ENCODE assay signal across 9 cellular contexts in the genomic region with DNA sequence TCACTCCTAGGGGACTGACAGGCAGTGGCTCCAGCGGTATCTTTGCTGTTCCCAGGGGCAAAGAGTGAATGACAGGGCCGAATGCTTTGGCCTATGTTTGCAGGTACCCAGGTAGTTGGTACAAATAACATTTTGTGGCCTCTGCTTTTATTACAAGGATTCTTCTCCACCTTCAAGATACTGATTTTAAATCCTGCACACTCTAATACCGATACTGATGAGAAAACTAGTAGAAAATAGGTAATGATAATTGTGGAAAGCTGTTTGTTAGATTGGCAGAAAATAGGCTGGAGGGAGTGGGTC. TPM values are rescaled to one million over a fixed set of nuclear protein-coding genes. Genes with fewer than 3 reads are reported as not detected.
DNase-seq lines count a peak whose midpoint lies in the region; ATAC-seq, FAIRE-seq and TF ChIP-seq lines count a peak whose summit lies in the region.
"Had no signal": no experiment of that assay in that cellular context is flagged by ENCODE, and none has a peak within 500 bp of the region (broad histone marks: within the 10 kb centered on the region; RNA-seq: fewer than 3 reads in every experiment).

No MANE protein-coding gene starts in this region.

- no peaks in the 10 kb centered on the region for H3F3A ChIP-seq in Loucy (ENCODE audit: low read depth)

- CTCF ChIA-PET in endothelial cell of umbilical vein (lab: Charles Lee), result interaction anchor here (0.8 to 8.4 kb wide), 19 partner anchors 10 to 656 kb away, joined by 3 to 138 read pairs (median 13); a partner anchor contains a TSS

- no peak for TF ChIP-seq CTCF in AG10803 (conservative IDR thresholded peaks at IDR 0.05; ENCODE audit: low read length)
- no peak for TF ChIP-seq CTCF in Loucy (conservative IDR thresholded peaks at IDR 0.05; ENCODE audit: low read length)
- TF ChIP-seq CTCF in endothelial cell of umbilical vein (IDR thresholded peaks at IDR 0.05; ENCODE audit: extremely low read depth in 1 of 2, insufficient read depth in 1 of 2, low read depth in 1 of 2, low read length in 2 of 2), result no peak

- H3K9me3 ChIP-seq in Loucy (ENCODE audit: insufficient read depth, low read depth, low read length) (no peaks in the 10 kb centered on the region), endothelial cell of umbilical vein (replicated peaks; ENCODE audit: control insufficient read depth, insufficient read depth, low read length) (no peaks in the 10 kb centered on the region), neuron (ENCODE audit: low read length) (no peaks in the 10 kb centered on the region)

- H3K4me3 ChIP-seq in AG10803 (ENCODE audit: low read length), result peak overlapping the region; percentile 87
- H3K4me3 ChIP-seq in Loucy (ENCODE audit: low read length, poor library complexity, severe bottlenecking), result peak overlapping the region; percentile 93
- H3K4me3 ChIP-seq in endothelial cell of umbilical vein (replicated peaks in 1 of 3; ENCODE audit: insufficient read depth in 1 of 3, low read depth in 1 of 3, low read length in 3 of 3), result peak overlapping the region; percentile 46 to 74 (median 58)
- peak overlapping the region; percentile 67 for H3K4me3 ChIP-seq in neuron (ENCODE audit: low read length)

- BruUV-seq in endothelial cell of umbilical vein (replicated peaks; lab: Mats Ljungman, UMichigan), result no TSS peak

- intact Hi-C loops in endothelial cell of umbilical vein (cut with micrococcal nuclease), result loop anchor here (5.0 kb wide), 2 partner anchors 100 to 645 kb away; no protein-coding TSS in a partner anchor

- DNase-seq in AG10803 (ENCODE audit: low read depth) (no peak), endothelial cell of umbilical vein (ENCODE audit: low read depth, low spot score) (no peak), NCI-H2171 (lab: John Stamatoyannopoulos, UW) (no peak), iPS-NIHi7 (ENCODE audit: extremely low spot score) (no peak)
- DNase-seq: activated CD4-positive, alpha-beta T cell treated with anti-CD3 and anti-CD28 coated beads, Interleukin-2, amount 50 U/mL, for 1 hour had no signal

- peak overlapping the region; percentile 47 for H3K27ac ChIP-seq in endothelial cell of umbilical vein (ENCODE audit: insufficient read depth, low read depth, low read length)

- H3K36me3 ChIP-seq in Loucy (ENCODE audit: insufficient read depth, low read length), result no peaks in the 10 kb centered on the region
- H3K36me3 ChIP-seq in endothelial cell of umbilical vein (ENCODE audit: control insufficient read depth in 2 of 2, extremely low read depth in 1 of 2, insufficient read depth in 2 of 2, low read length in 2 of 2), result no peaks in the 10 kb centered on the region
- H3K36me3 ChIP-seq in neuron (ENCODE audit: insufficient read depth, low read length), result no peaks in the 10 kb centered on the region

- H4K20me1 ChIP-seq in Loucy (ENCODE audit: insufficient read depth, low read length, poor library complexity, severe bottlenecking) (peaks cover 11% of the 10 kb centered on the region), endothelial cell of umbilical vein (replicated peaks; ENCODE audit: control insufficient read depth, extremely low read depth, insufficient read depth, low read length) (no peaks in the 10 kb centered on the region)

- dilution Hi-C loops in endothelial cell of umbilical vein (cut with MboI; ENCODE audit: extremely low pct_ligation_motif_present, low sequenced_read_pairs), result no loop called here

- POLR2A ChIA-PET in endothelial cell of umbilical vein (lab: Charles Lee), result interaction anchor here (0.7 to 1.3 kb wide), 3 partner anchors 47 to 168 kb away, joined by 3 to 4 read pairs (median 3); a partner anchor contains a TSS

- H3K79me2 ChIP-seq in Loucy (ENCODE audit: insufficient read depth, low read length) (peaks cover 45% of the 10 kb centered on the region), endothelial cell of umbilical vein (ENCODE audit: control insufficient read depth, insufficient read depth, low read length) (no peaks in the 10 kb centered on the region)

- H3K9ac ChIP-seq in Loucy (ENCODE audit: low read depth, low read length, poor library complexity, severe bottlenecking) (peak overlapping the region; percentile 91), endothelial cell of umbilical vein (replicated peaks; ENCODE audit: extremely low read depth, insufficient read depth, low read length) (peak overlapping the region; percentile 86)

- H2AFZ ChIP-seq in Loucy (ENCODE audit: low read length), result peak overlapping the region; percentile 95
- peak overlapping the region; percentile 93 for H2AFZ ChIP-seq in endothelial cell of umbilical vein (ENCODE audit: low read depth, low read length)
- H2AFZ ChIP-seq in neuron (ENCODE audit: low read depth, low read length), result peak overlapping the region; percentile 85

- no peaks in the 10 kb centered on the region for H3K9me1 ChIP-seq in endothelial cell of umbilical vein (replicated peaks; ENCODE audit: control insufficient read depth, extremely low read depth, insufficient read depth, low read length)

- ATAC-seq in HG03439 (IDR thresholded peaks at IDR 0.05; ENCODE audit: unreplicated experiment) (no peak), GM18498 (IDR thresholded peaks at IDR 0.05; ENCODE audit: unreplicated experiment) (no peak)

- TF ChIP-seq POLR2A in endothelial cell of umbilical vein (IDR thresholded peaks at IDR 0.05; ENCODE audit: low read depth, low read length), result no peak

- peak overlapping the region; percentile 95 for H3K4me2 ChIP-seq in Loucy (ENCODE audit: low read depth, low read length, poor library complexity, severe bottlenecking)
- H3K4me2 ChIP-seq in endothelial cell of umbilical vein (ENCODE audit: insufficient read depth, low read length), result peak overlapping the region; percentile 57

- FAIRE-seq in endothelial cell of umbilical vein (lab: Jason Lieb, UNC), result no peak

- no peaks in the 10 kb centered on the region for H3K9me2 ChIP-seq in Loucy (replicated peaks; ENCODE audit: low read depth, low read length)

- H3K27me3 ChIP-seq in Loucy (ENCODE audit: insufficient read depth, low read length, poor library complexity, severe bottlenecking) (no peaks in the 10 kb centered on the region), endothelial cell of umbilical vein (ENCODE audit: control insufficient read depth in 2 of 2, insufficient read depth in 2 of 2, low read length in 2 of 2) (no peaks in the 10 kb centered on the region), neuron (ENCODE audit: insufficient read depth, low read length) (peaks cover 3% of the 10 kb centered on the region)

- peaks cover 30% of the 10 kb centered on the region for H3K4me1 ChIP-seq in Loucy (ENCODE audit: insufficient read depth, low read length, poor library complexity, severe bottlenecking)
- H3K4me1 ChIP-seq in endothelial cell of umbilical vein (ENCODE audit: control insufficient read depth, extremely low read depth, insufficient read depth, low read length), result peaks cover 15% of the 10 kb centered on the region
- H3K4me1 ChIP-seq in neuron (ENCODE audit: insufficient read depth, low read length), result peaks cover 16% of the 10 kb centered on the region

TF ChIP-seq in endothelial cell of umbilical vein, 7 proteins besides CTCF, POLR2A, EP300 and RAD21:
- TF ChIP-seq MYC (IDR thresholded peaks at IDR 0.05; ENCODE audit: low read depth, low read length) (no peak), GATA2 (IDR thresholded peaks at IDR 0.05; ENCODE audit: insufficient read depth, insufficient read length, low read depth, low read length) (no peak), POLR2AphosphoS5 (IDR thresholded peaks at IDR 0.05; ENCODE audit: insufficient read depth, low read depth, low read length) (no peak), FOS (IDR thresholded peaks at IDR 0.05; ENCODE audit: borderline replicate concordance, insufficient read depth, low read length) (no peak), JUN (IDR thresholded peaks at IDR 0.05; ENCODE audit: borderline replicate concordance, insufficient read depth, insufficient read length, low read depth) (no peak), EZH2 (IDR thresholded peaks at IDR 0.05; ENCODE audit: borderline replicate concordance, low read depth, low read length, severe bottlenecking) (no peak)
- TF ChIP-seq, protein P1, sequence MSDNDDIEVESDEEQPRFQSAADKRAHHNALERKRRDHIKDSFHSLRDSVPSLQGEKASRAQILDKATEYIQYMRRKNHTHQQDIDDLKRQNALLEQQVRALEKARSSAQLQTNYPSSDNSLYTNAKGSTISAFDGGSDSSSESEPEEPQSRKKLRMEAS (IDR thresholded peaks at IDR 0.05; ENCODE audit: insufficient read depth, insufficient read length), result no peak

RNA-seq across cellular contexts. Expression of a gene that starts 0.8 kb away (rescaled TPM):
- 8.4 and 9.7 TPM in 2 replicates for total RNA-seq in endothelial cell of umbilical vein
- polyA plus RNA-seq in endothelial cell of umbilical vein, result 1.1 and 1.8 TPM in 2 replicates
- 1.9 and 2.1 TPM in 2 replicates for polyA plus RNA-seq in endothelial cell of umbilical vein (2011; cell fraction: cytosol; rRNA removed)
- 0.66 and 1.0 TPM in 2 replicates for polyA plus RNA-seq in endothelial cell of umbilical vein (2011; cell fraction: nucleus; rRNA removed)
- polyA plus RNA-seq in endothelial cell of umbilical vein (2012), result 9.3 TPM in 2 replicates
- 1.2 and 1.9 TPM in 2 replicates for polyA minus RNA-seq in endothelial cell of umbilical vein
- 5.6 TPM for polyA minus RNA-seq in endothelial cell of umbilical vein (2011; cell fraction: cytosol; rRNA and poly(A)+ RNA removed)
- 1.7 TPM in 2 replicates for polyA minus RNA-seq in endothelial cell of umbilical vein (2011; cell fraction: nucleus; rRNA and poly(A)+ RNA removed)

RNA-seq across cellular contexts. Expression of a gene that starts 29.0 kb away (rescaled TPM):
- total RNA-seq in endothelial cell of umbilical vein, result 10.7 and 11.3 TPM in 2 replicates
- polyA plus RNA-seq in endothelial cell of umbilical vein, result 4.0 and 5.1 TPM in 2 replicates
- 5.6 and 5.8 TPM in 2 replicates for polyA plus RNA-seq in endothelial cell of umbilical vein (2011; cell fraction: cytosol; rRNA removed)
- polyA plus RNA-seq in endothelial cell of umbilical vein (2011; cell fraction: nucleus; rRNA removed), result 30.8 and 46.7 TPM in 2 replicates
- polyA plus RNA-seq in endothelial cell of umbilical vein (2012), result 7.0 and 7.9 TPM in 2 replicates
- polyA minus RNA-seq in endothelial cell of umbilical vein, result 9.7 and 16.8 TPM in 2 replicates
- polyA minus RNA-seq in endothelial cell of umbilical vein (2011; cell fraction: cytosol; rRNA and poly(A)+ RNA removed), result 9.0 TPM
- 36.0 and 52.9 TPM in 2 replicates for polyA minus RNA-seq in endothelial cell of umbilical vein (2011; cell fraction: nucleus; rRNA and poly(A)+ RNA removed)
